ENCODE assay signal across 15 cellular contexts in the genomic region with DNA sequence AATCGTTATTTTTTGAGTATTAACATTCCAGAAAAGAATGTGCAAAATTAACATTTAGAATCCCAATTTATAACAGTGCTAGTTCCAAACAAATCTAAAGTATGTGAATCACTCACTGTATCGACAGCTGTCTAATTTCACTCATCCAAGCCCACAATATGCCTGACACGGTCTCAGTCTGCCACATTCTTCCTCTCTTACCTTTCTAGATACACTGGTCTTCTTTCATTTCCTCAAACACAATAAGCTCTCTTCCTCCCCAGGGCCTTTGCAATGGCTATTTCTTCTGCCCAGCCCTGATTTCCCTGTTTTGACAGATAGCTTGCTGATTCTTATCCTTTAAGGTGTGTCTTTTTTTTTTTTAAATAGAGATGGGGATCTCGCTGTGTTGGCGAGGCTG. TPM values are rescaled to one million over a fixed set of nuclear protein-coding genes. Genes with fewer than 3 reads are reported as not detected.
A peak's percentile ranks its signal among the peaks of the same experiment; 100 is the strongest.
DNase-seq lines count a peak whose midpoint lies in the region; ATAC-seq, FAIRE-seq and TF ChIP-seq lines count a peak whose summit lies in the region.
"Had no signal": no experiment of that assay in that cellular context is flagged by ENCODE, and none has a peak within 500 bp of the region (broad histone marks: within the 10 kb centered on the region; RNA-seq: fewer than 3 reads in every experiment).

No MANE protein-coding gene starts in this region.

- no peak overlapping the region for H3K27ac ChIP-seq in GM12878 (ENCODE audit: control insufficient read depth, insufficient read depth)
- H3K27ac ChIP-seq: neutrophil had no signal

- intact Hi-C loops in GM12878 (cut with micrococcal nuclease; ENCODE audit: unreplicated experiment): no loop called here

- BruUV-seq in GM12878 (replicated peaks; lab: Mats Ljungman, UMichigan): no TSS peak

- H3K4me1 ChIP-seq in GM12878 (ENCODE audit: control insufficient read depth, insufficient read depth, low read length): peaks cover 13% of the 10 kb centered on the region
- H3K4me1 ChIP-seq: BE2C had no signal

- H3K36me3 ChIP-seq in GM12878 (ENCODE audit: control insufficient read depth in 2 of 2, insufficient read depth in 2 of 2, low read length in 1 of 2): peaks cover 4 to 16% of the 10 kb centered on the region in 2 experiments; a peak in 2 of 4 replicates

- no peak overlapping the region for H3K9ac ChIP-seq in GM12878 (ENCODE audit: control insufficient read depth, insufficient read depth, low read length)

- no peaks in the 10 kb centered on the region; the same call in 2 of the 3 replicates for H3K9me3 ChIP-seq in GM12878 (replicated peaks; ENCODE audit: control insufficient read depth, insufficient read depth, low read length)
- H3K9me3 ChIP-seq: BE2C, neutrophil had no signal

- TF ChIP-seq EP300 in GM12878 (IDR thresholded peaks at IDR 0.05; ENCODE audit: borderline replicate concordance in 1 of 2, control insufficient read depth in 1 of 2, low read depth in 2 of 2, low read length in 2 of 2): no peak

- no peaks in the 10 kb centered on the region for H3K27me3 ChIP-seq in GM12878 (replicated peaks in 1 of 2; ENCODE audit: control insufficient read depth in 2 of 2, insufficient read depth in 2 of 2, low read length in 1 of 2)
- H3K27me3 ChIP-seq: BE2C, neutrophil had no signal

- WGBS in GM12878 (ENCODE audit: insufficient coverage, insufficient replicate concordance, low lambda C conversion rate, missing lambda C conversion rate): 27% methylated on average over 5 of the region's 5 CpGs

- in situ Hi-C loops in GM12878 (cut with MboI): no loop called here

- no peak overlapping the region for H2AFZ ChIP-seq in GM12878 (ENCODE audit: control insufficient read depth, low read depth, low read length)

- peak; percentile 80 for ATAC-seq in GM21381 (IDR thresholded peaks at IDR 0.05; ENCODE audit: unreplicated experiment)
- peak; percentile 65 for ATAC-seq in HG03196 (IDR thresholded peaks at IDR 0.05; ENCODE audit: unreplicated experiment)
- ATAC-seq in GM12878: peak; percentile 87
- ATAC-seq: left colon had no signal

- peaks cover 8% of the 10 kb centered on the region; the same call in 1 of the 2 replicates for H4K20me1 ChIP-seq in GM12878 (ENCODE audit: control insufficient read depth, insufficient read depth)

- TF ChIP-seq POLR2A in GM12878 (IDR thresholded peaks at IDR 0.05; ENCODE audit: low read depth, low read length): no peak

- H3K4me3 ChIP-seq in GM12864 (ENCODE audit: low read depth, low read length): no peak overlapping the region
- no peak overlapping the region for H3K4me3 ChIP-seq in GM12878

- FAIRE-seq in GM12878 (lab: Jason Lieb, UNC): peak; percentile 85

- peak; percentile 24 for DNase-seq in GM12864 (ENCODE audit: low read depth)
- peak; percentile 33 for DNase-seq in GM12878 (ENCODE audit: low read depth, low spot score)
- no peak for DNase-seq in Ammon's horn (ENCODE audit: low spot score)
- no peak for DNase-seq in amygdala (lab: John Stamatoyannopoulos, UW)
- no peak for DNase-seq in NCI-H510A treated with DMSO at 0.1 percent for 48 hours (lab: John Stamatoyannopoulos, UW)
- DNase-seq in globus pallidus (ENCODE audit: low spot score): no peak
- DNase-seq: activated T-cell treated with anti-CD3 and anti-CD28 coated beads, Interleukin-2, amount 50 U/mL, for 24 hours; BE2C; endodermal cell; left colon; NCI-H2227 treated with DMSO at 0.1 percent for 48 hours; Right ventricle myocardium superior had no signal

- TF ChIP-seq CTCF in GM12864 (IDR thresholded peaks at IDR 0.05; ENCODE audit: low read depth, low read length, missing control alignments) (no peak), GM12878 (IDR thresholded peaks at IDR 0.05 in 2 of 3, conservative IDR thresholded peaks at IDR 0.05 in 1 of 3; ENCODE audit: control insufficient read depth in 2 of 3, extremely low read depth in 1 of 3, insufficient read depth in 1 of 3, low read depth in 3 of 3, low read length in 3 of 3) (no peak)

- 0 out of 2 replicates have a peak overlapping the region, but pooled peaks have one; percentile 23 for H3K4me2 ChIP-seq in GM12878 (ENCODE audit: control insufficient read depth, insufficient read depth)

- POLR2A ChIA-PET in GM12878 (lab: Charles Lee): no interaction called here

- CTCF ChIA-PET in GM12878 (lab: Yijun Ruan, JAX): interaction anchor here (0.8 to 1.6 kb wide), 5 partner anchors 13 to 105 kb away, joined by 3 to 5 read pairs (median 3); no protein-coding TSS in a partner anchor

- RAD21 ChIA-PET in GM12878 (lab: Charles Lee; ENCODE audit: unreplicated experiment): interaction anchor here (1.3 to 2.3 kb wide), 2 partner anchors 16 to 48 kb away, joined by 4 to 6 read pairs; no protein-coding TSS in a partner anchor

- SMC1A ChIA-PET in GM12878 (lab: Charles Lee; ENCODE audit: uncharacterized antibody, unreplicated experiment): interaction anchor here (0.5 to 2.3 kb wide), 9 partner anchors 10 to 1224 kb away, joined by 3 to 7 read pairs (median 3); no protein-coding TSS in a partner anchor

- no peak for TF ChIP-seq RAD21 in GM12878 (IDR thresholded peaks at IDR 0.05; ENCODE audit: insufficient read depth, low read depth, low read length)

- H3K79me2 ChIP-seq in GM12878 (ENCODE audit: control insufficient read depth, insufficient read depth, low read length): peaks cover 2% of the 10 kb centered on the region

TF ChIP-seq in GM12878, 131 proteins besides CTCF, POLR2A, EP300 and RAD21 (continues in another document):
- TF ChIP-seq EED (IDR thresholded peaks at IDR 0.05; ENCODE audit: low read depth) (no peak), ETV6 (conservative IDR thresholded peaks at IDR 0.05 in 1 of 2, IDR thresholded peaks at IDR 0.05 in 1 of 2; ENCODE audit: borderline replicate concordance in 1 of 2, low read depth in 1 of 2) (peak in 1 of 2 experiments; percentile 58; a peak in 1 of 4 replicates), ZNF622 (IDR thresholded peaks at IDR 0.05) (no peak), MTA3 (IDR thresholded peaks at IDR 0.05; ENCODE audit: borderline replicate concordance, low read length) (no peak), BCL11A (IDR thresholded peaks at IDR 0.05; ENCODE audit: low read depth, low read length) (no peak), ZNF24 (IDR thresholded peaks at IDR 0.05) (no peak), NFYA (IDR thresholded peaks at IDR 0.05; ENCODE audit: borderline replicate concordance, low read depth, low read length) (no peak), JUND (IDR thresholded peaks at IDR 0.05; ENCODE audit: low read depth, low read length) (no peak), TCF12 (IDR thresholded peaks at IDR 0.05; ENCODE audit: low read depth, low read length) (no peak), ZNF384 (IDR thresholded peaks at IDR 0.05; ENCODE audit: borderline replicate concordance, low read depth, low read length) (no peak), CHD2 (IDR thresholded peaks at IDR 0.05; ENCODE audit: borderline replicate concordance, low read depth, low read length) (no peak), SPI1 (IDR thresholded peaks at IDR 0.05; ENCODE audit: borderline replicate concordance, insufficient read depth, low read depth, low read length) (peak; percentile 66; the same call in 1 of the 2 replicates), FOS (IDR thresholded peaks at IDR 0.05; ENCODE audit: borderline replicate concordance, extremely low read depth, insufficient read length) (no peak), SIX5 (IDR thresholded peaks at IDR 0.05; ENCODE audit: low read depth, low read length, severe bottlenecking) (no peak), IKZF2 (IDR thresholded peaks at IDR 0.05) (no peak), RUNX3 (IDR thresholded peaks at IDR 0.05; ENCODE audit: low read length) (peak; percentile 32; the same call in 1 of the 2 replicates)
- TF ChIP-seq, protein P1, sequence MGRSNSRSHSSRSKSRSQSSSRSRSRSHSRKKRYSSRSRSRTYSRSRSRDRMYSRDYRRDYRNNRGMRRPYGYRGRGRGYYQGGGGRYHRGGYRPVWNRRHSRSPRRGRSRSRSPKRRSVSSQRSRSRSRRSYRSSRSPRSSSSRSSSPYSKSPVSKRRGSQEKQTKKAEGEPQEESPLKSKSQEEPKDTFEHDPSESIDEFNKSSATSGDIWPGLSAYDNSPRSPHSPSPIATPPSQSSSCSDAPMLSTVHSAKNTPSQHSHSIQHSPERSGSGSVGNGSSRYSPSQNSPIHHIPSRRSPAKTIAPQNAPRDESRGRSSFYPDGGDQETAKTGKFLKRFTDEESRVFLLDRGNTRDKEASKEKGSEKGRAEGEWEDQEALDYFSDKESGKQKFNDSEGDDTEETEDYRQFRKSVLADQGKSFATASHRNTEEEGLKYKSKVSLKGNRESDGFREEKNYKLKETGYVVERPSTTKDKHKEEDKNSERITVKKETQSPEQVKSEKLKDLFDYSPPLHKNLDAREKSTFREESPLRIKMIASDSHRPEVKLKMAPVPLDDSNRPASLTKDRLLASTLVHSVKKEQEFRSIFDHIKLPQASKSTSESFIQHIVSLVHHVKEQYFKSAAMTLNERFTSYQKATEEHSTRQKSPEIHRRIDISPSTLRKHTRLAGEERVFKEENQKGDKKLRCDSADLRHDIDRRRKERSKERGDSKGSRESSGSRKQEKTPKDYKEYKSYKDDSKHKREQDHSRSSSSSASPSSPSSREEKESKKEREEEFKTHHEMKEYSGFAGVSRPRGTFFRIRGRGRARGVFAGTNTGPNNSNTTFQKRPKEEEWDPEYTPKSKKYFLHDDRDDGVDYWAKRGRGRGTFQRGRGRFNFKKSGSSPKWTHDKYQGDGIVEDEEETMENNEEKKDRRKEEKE (IDR thresholded peaks at IDR 0.05): no peak

RNA-seq across cellular contexts. Expression of gene UBE2H, which starts 48.8 kb away (rescaled TPM):
- total RNA-seq in GM12878 (2013; cell fraction: nucleolus; rRNA removed): 127 and 133 TPM in 2 replicates
- total RNA-seq in GM12878 (2014; rRNA removed): 21.0 and 21.8 TPM in 2 replicates
- total RNA-seq in GM12878 (2014; rRNA removed; fragmentation: Illumina TruSeq; extraction: Trizol): 30.6 and 35.6 TPM in 2 replicates
- 40.7 and 43.4 TPM in 2 replicates for total RNA-seq in GM12878 (2021)
- polyA plus RNA-seq in GM12878 (2011; ENCODE audit: low read depth): 28.7 TPM
- polyA plus RNA-seq in GM12878 (2011; rRNA removed): 75.5 and 127 TPM in 2 replicates
- polyA plus RNA-seq in GM12878 (2011; cell fraction: cytosol; rRNA removed): 26.5 and 36.9 TPM in 2 replicates
- 24.6 and 30.6 TPM in 2 replicates for polyA plus RNA-seq in GM12878 (2011; cell fraction: nucleus; rRNA removed)
- 37.4 and 38.8 TPM in 2 replicates for polyA plus RNA-seq in GM12878 (2012)
- polyA plus RNA-seq in GM12878 (2014; fragmentation: Illumina TruSeq; extraction: Trizol): 49.8 and 80.4 TPM in 2 replicates
- 10 to 100 TPM; 15.6 to 16.8 TPM for polyA plus RNA-seq in GM12878 (2014; fragmentation: Nextera tagmentation; extraction: Ambion mirVana)
- polyA plus RNA-seq in GM12878 (2014; rRNA removed): 25.1 and 29.9 TPM in 2 replicates
- 10 to 100 TPM; 28.4 to 38.7 TPM for polyA plus RNA-seq in GM12878 (2016; fragmentation: Nextera tagmentation; extraction: Ambion mirVana)
- 38.4 and 53.8 TPM in 2 replicates for polyA minus RNA-seq in GM12878 (2011; rRNA and poly(A)+ RNA removed)
- 16.2 and 27.7 TPM in 2 replicates for polyA minus RNA-seq in GM12878 (2011; cell fraction: cytosol; rRNA and poly(A)+ RNA removed)
- 19.1 and 37.6 TPM in 2 replicates for polyA minus RNA-seq in GM12878 (2011; cell fraction: nucleus; rRNA and poly(A)+ RNA removed)

Comparison
In these comparisons a context has a peak if more than half of its experiments do, and no peak if none do; other contexts are left out.
1. DNase-seq: peak in GM12864 (single experiment) and GM12878 (single experiment); none in Ammon's horn (single experiment), amygdala (0 of 56), NCI-H510A treated with DMSO at 0.1 percent for 48 hours (single experiment) and globus pallidus (single experiment).
2. Peak in every context shown above with its lines, with median percentiles within 50 percentile points of each other: ATAC-seq.